In the genomic region with DNA sequence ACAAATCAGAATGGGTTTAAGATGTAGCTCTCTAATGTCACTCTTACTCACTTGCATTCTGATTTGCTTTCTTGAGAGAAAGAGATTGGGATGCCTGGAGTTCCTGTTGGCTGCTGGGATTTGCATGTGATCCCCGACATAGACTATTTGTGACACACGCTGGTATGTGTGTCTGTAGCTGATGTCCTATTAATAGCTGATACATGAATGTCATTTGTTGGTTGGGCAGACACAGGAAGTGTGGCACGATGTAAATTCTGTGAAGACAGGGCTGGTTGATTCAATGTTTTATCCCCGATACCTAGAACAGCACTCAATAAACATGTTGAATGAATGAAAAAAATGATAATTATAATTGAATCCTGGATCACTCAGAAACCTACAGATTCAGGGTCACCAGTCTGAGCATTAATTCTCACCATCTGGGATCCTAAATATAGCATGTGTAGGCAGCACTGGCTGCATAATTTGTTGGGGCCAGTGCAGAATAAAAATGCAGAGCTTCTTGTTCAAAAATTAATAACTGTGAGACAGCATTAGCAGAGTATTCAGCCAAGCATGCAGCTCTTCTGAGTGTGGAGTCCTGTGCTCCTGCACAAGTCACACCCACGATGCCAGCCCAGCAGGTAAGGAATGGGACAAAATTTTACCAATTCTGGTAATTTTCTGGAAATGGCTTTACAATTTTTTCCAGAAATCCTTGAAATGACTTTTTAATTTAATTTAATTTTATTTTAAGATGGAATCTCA, we compare ENCODE assay signal across 11 cellular contexts. TPM values are rescaled to one million over a fixed set of nuclear protein-coding genes. Genes with fewer than 3 reads are reported as not detected.
DNase-seq lines count a peak whose midpoint lies in the region; ATAC-seq, FAIRE-seq and TF ChIP-seq lines count a peak whose summit lies in the region.
"Had no signal": no experiment of that assay in that cellular context is flagged by ENCODE, and none has a peak within 500 bp of the region (broad histone marks: within the 10 kb centered on the region; RNA-seq: fewer than 3 reads in every experiment).

No MANE protein-coding gene starts in this region.

- no peaks in the 10 kb centered on the region for H3K36me3 ChIP-seq in kidney (ENCODE audit: control insufficient read depth in 1 of 2, insufficient read depth in 2 of 2, low read length in 2 of 2)

- H3K27ac Mint-ChIP-seq in naive thymus-derived CD8-positive, alpha-beta T cell: peak overlapping the region in 1 of 10 donors; percentile 3

- no peak overlapping the region for H3K9ac ChIP-seq in kidney (ENCODE audit: low read length in 2 of 2)

- peak; percentile 46 for DNase-seq in islet precursor cell
- DNase-seq in frontal cortex (ENCODE audit: low spot score in 2 of 2): no peak
- DNase-seq in D341Med (ENCODE audit: low spot score): no peak
- DNase-seq in kidney: no peak
- no peak for DNase-seq in naive thymus-derived CD8-positive, alpha-beta T cell
- DNase-seq: NCI-H1048 had no signal

- H3K4me3 Mint-ChIP-seq in naive thymus-derived CD8-positive, alpha-beta T cell: no peak overlapping the region

- no peaks in the 10 kb centered on the region for H3K36me3 Mint-ChIP-seq in naive thymus-derived CD8-positive, alpha-beta T cell

- TF ChIP-seq CTCF in kidney (IDR thresholded peaks at IDR 0.05; ENCODE audit: borderline replicate concordance, extremely low read depth, insufficient read depth): no peak

- intact Hi-C loops in kidney (cut with DNase I): no loop called here

- ATAC-seq in GM18502 (IDR thresholded peaks at IDR 0.05; ENCODE audit: poor library complexity, unreplicated experiment) (peak; percentile 94), GM21515 (IDR thresholded peaks at IDR 0.05; ENCODE audit: unreplicated experiment) (peak; percentile 67), HG03442 (IDR thresholded peaks at IDR 0.05; ENCODE audit: unreplicated experiment) (peak; percentile 86)
- no peak for ATAC-seq in naive thymus-derived CD8-positive, alpha-beta T cell

- H3K4me3 ChIP-seq in kidney (ENCODE audit: low read length in 2 of 2): no peak overlapping the region

- H3K27ac ChIP-seq in kidney (ENCODE audit: low read depth in 2 of 2, low read length in 2 of 2): no peak overlapping the region

- peaks cover 0 to 32% (median 8%) of the 10 kb centered on the region in 4 donors for H3K4me1 Mint-ChIP-seq in naive thymus-derived CD8-positive, alpha-beta T cell

- no peaks in the 10 kb centered on the region for H3K9me3 ChIP-seq in kidney (ENCODE audit: control insufficient read depth in 1 of 2, low read length in 2 of 2)

- no peaks in the 10 kb centered on the region for H3K9me3 Mint-ChIP-seq in naive thymus-derived CD8-positive, alpha-beta T cell

- peaks cover 2 to 4% of the 10 kb centered on the region in 2 donors for H3K4me1 ChIP-seq in kidney (ENCODE audit: control insufficient read depth in 1 of 2, insufficient read depth in 1 of 2, low read depth in 1 of 2, low read length in 2 of 2)

- POLR2A ChIA-PET in naive thymus-derived CD8-positive, alpha-beta T cell (lab: Charles Lee): no interaction called here

- FAIRE-seq in frontal cortex (lab: Jason Lieb, UNC) (no peak), kidney (lab: Jason Lieb, UNC) (no peak)
- FAIRE-seq: bronchial epithelial cell, TTC549 had no signal

- no peaks in the 10 kb centered on the region for H3K27me3 Mint-ChIP-seq in naive thymus-derived CD8-positive, alpha-beta T cell

RNA-seq across cellular contexts. Expression of a gene that starts 35.5 kb away (rescaled TPM):
- total RNA-seq in frontal cortex (65.2 TPM), kidney (25.7 TPM)
- polyA plus RNA-seq in kidney (ENCODE audit: insufficient read depth, low read depth, low replicate concordance): 32.2 TPM
- total RNA-seq in naive thymus-derived CD8-positive, alpha-beta T cell: 1 to 10 TPM; 1.9 to 2.9 TPM
- 10 to 100 TPM; 11.1 to 18.3 (median 16.0) TPM for polyA plus RNA-seq in naive thymus-derived CD8-positive, alpha-beta T cell

Comparison
In these comparisons a context has a peak if more than half of its experiments do, and no peak if none do; other contexts are left out.
1. ATAC-seq: peak in GM18502 (single experiment), GM21515 (single experiment) and HG03442 (single experiment); none in naive thymus-derived CD8-positive, alpha-beta T cell (0 of 2).